ENCODE assay signal across 8 cellular contexts in the genomic region with DNA sequence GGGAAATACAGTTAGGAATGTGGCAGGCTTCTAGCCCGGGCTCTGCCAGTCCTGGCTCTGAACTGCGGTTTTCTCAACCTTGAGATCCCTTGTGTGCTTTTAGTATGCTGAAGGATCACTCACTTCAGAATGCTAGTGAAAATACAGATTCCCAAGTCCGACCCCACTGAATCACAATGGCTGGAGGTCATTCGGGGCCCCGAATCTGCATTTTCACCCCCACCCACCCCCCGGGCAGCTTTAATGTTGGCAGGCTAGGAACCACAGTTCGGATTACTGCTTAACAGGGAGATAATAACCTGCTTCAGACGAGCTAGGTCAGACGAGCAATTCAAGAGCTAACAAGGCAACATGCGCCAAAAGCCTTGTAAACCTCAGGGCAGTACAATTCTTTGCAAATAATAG. TPM values are rescaled to one million over a fixed set of nuclear protein-coding genes. Genes with fewer than 3 reads are reported as not detected.
A peak's percentile ranks its signal among the peaks of the same experiment; 100 is the strongest.
DNase-seq lines count a peak whose midpoint lies in the region; ATAC-seq and TF ChIP-seq lines count a peak whose summit lies in the region.

No MANE protein-coding gene starts in this region.

- WGBS in smooth muscle cell (ENCODE audit: low lambda C conversion rate): 5% methylated on average over 10 of the region's 10 CpGs

- H3K4me1 Mint-ChIP-seq in activated T-cell treated with anti-CD3 and anti-CD28 coated beads, Interleukin-2, amount 50 U/mL, for 4 hours (ENCODE audit: low read depth): peaks cover 38% of the 10 kb centered on the region
- peaks cover 44% of the 10 kb centered on the region for H3K4me1 Mint-ChIP-seq in activated CD8-positive, alpha-beta T cell treated with anti-CD3 and anti-CD28 coated beads for 36 hours (ENCODE audit: low read depth)

- H3K27me3 ChIP-seq in right atrium auricular region (no peaks in the 10 kb centered on the region), smooth muscle cell (ENCODE audit: low read depth) (no peaks in the 10 kb centered on the region)

- CTCF ChIA-PET in activated CD8-positive, alpha-beta T cell treated with anti-CD3 and anti-CD28 coated beads for 36 hours (lab: Charles Lee): interaction anchor here (1.2 to 3.8 kb wide), 2 partner anchors 116 to 157 kb away, joined by 3 to 20 read pairs; no protein-coding TSS in a partner anchor

- no peaks in the 10 kb centered on the region for H3K27me3 Mint-ChIP-seq in activated T-cell treated with anti-CD3 and anti-CD28 coated beads, Interleukin-2, amount 50 U/mL, for 4 hours (ENCODE audit: low read depth)
- H3K27me3 Mint-ChIP-seq in activated CD8-positive, alpha-beta T cell treated with anti-CD3 and anti-CD28 coated beads for 36 hours: no peaks in the 10 kb centered on the region

- peak overlapping the region; percentile 92 for H2AFZ ChIP-seq in smooth muscle cell (ENCODE audit: low read depth)

- H3K79me2 ChIP-seq in smooth muscle cell (ENCODE audit: low read depth): peaks cover 42% of the 10 kb centered on the region

- H3K4me3 ChIP-seq in right atrium auricular region (peak overlapping the region; percentile 47 to 82), smooth muscle cell (peak overlapping the region; percentile 96)

- peak overlapping the region; percentile 86 for H3K4me3 Mint-ChIP-seq in activated T-cell treated with anti-CD3 and anti-CD28 coated beads, Interleukin-2, amount 50 U/mL, for 4 hours
- peak overlapping the region; percentile 87 for H3K4me3 Mint-ChIP-seq in activated CD8-positive, alpha-beta T cell treated with anti-CD3 and anti-CD28 coated beads for 36 hours

- POLR2A ChIA-PET in activated CD8-positive, alpha-beta T cell treated with anti-CD3 and anti-CD28 coated beads for 36 hours (lab: Charles Lee): interaction anchor here (0.7 to 2.3 kb wide), 9 partner anchors 10 to 162 kb away, joined by 3 to 7 read pairs (median 4); no protein-coding TSS in a partner anchor

- peak overlapping the region; percentile 49 for H3K9ac ChIP-seq in smooth muscle cell (ENCODE audit: low read depth)

- H3K36me3 ChIP-seq in right atrium auricular region (no peaks in the 10 kb centered on the region), smooth muscle cell (ENCODE audit: low read depth) (no peaks in the 10 kb centered on the region)

- no peak for ATAC-seq in activated T-cell treated with anti-CD3 and anti-CD28 coated beads, Interleukin-2, amount 50 U/mL, for 4 hours
- ATAC-seq in activated CD8-positive, alpha-beta T cell treated with anti-CD3 and anti-CD28 coated beads for 36 hours: no peak
- no peak for ATAC-seq in GM21528 (IDR thresholded peaks at IDR 0.05; ENCODE audit: low FRiP score, unreplicated experiment)

- H3F3A ChIP-seq in smooth muscle cell (ENCODE audit: low read depth): peaks cover 10% of the 10 kb centered on the region

- H3K4me2 ChIP-seq in smooth muscle cell: peak overlapping the region; percentile 89

- no peaks in the 10 kb centered on the region for H3K9me3 Mint-ChIP-seq in activated T-cell treated with anti-CD3 and anti-CD28 coated beads, Interleukin-2, amount 50 U/mL, for 4 hours
- H3K9me3 Mint-ChIP-seq in activated CD8-positive, alpha-beta T cell treated with anti-CD3 and anti-CD28 coated beads for 36 hours: no peaks in the 10 kb centered on the region

- TF ChIP-seq CTCF in activated CD8-positive, alpha-beta T cell treated with anti-CD3 and anti-CD28 coated beads for 36 hours (IDR thresholded peaks at IDR 0.05): no peak
- TF ChIP-seq CTCF in right atrium auricular region (IDR thresholded peaks at IDR 0.05) (no peak), smooth muscle cell (IDR thresholded peaks at IDR 0.05; ENCODE audit: borderline replicate concordance, insufficient read depth, poor library complexity, severe bottlenecking) (no peak)

- no peak for DNase-seq in activated T-cell treated with anti-CD3 and anti-CD28 coated beads, Interleukin-2, amount 50 U/mL, for 4 hours
- DNase-seq in activated T-cell treated with anti-CD3 and anti-CD28 coated beads, Interleukin-2, amount 50 U/mL, for 1 hour: no peak
- DNase-seq in activated CD8-positive, alpha-beta T cell treated with anti-CD3 and anti-CD28 coated beads for 36 hours: peak; percentile 15
- no peak for DNase-seq in right atrium auricular region (ENCODE audit: low spot score)
- DNase-seq in smooth muscle cell (lab: John Stamatoyannopoulos, UW; ENCODE audit: unreplicated experiment): no peak
- DNase-seq in cortex of kidney (lab: John Stamatoyannopoulos, UW): no peak
- DNase-seq in COLO829 (ENCODE audit: low spot score): no peak

- intact Hi-C loops in activated CD8-positive, alpha-beta T cell treated with anti-CD3 and anti-CD28 coated beads for 36 hours (cut with micrococcal nuclease): no loop called here

- peaks cover 38% of the 10 kb centered on the region for H4K20me1 ChIP-seq in smooth muscle cell (ENCODE audit: low read depth)

- H3K27ac ChIP-seq in right atrium auricular region (peak overlapping the region; percentile 83 to 98), smooth muscle cell (ENCODE audit: low read depth) (peak overlapping the region; percentile 75)

- H3K27ac Mint-ChIP-seq in activated CD8-positive, alpha-beta T cell treated with anti-CD3 and anti-CD28 coated beads for 36 hours: peak overlapping the region; percentile 92

- H3K4me1 ChIP-seq in right atrium auricular region (peaks cover 0 to 47% of the 10 kb centered on the region in 2 donors), smooth muscle cell (ENCODE audit: low read depth) (peaks cover 49% of the 10 kb centered on the region)

- H3K9me3 ChIP-seq in right atrium auricular region (no peaks in the 10 kb centered on the region), smooth muscle cell (replicated peaks; ENCODE audit: low read depth) (no peaks in the 10 kb centered on the region)

- peaks cover 15% of the 10 kb centered on the region for H3K36me3 Mint-ChIP-seq in activated T-cell treated with anti-CD3 and anti-CD28 coated beads, Interleukin-2, amount 50 U/mL, for 4 hours (ENCODE audit: insufficient read depth)
- H3K36me3 Mint-ChIP-seq in activated CD8-positive, alpha-beta T cell treated with anti-CD3 and anti-CD28 coated beads for 36 hours (ENCODE audit: low read depth): peaks cover 19% of the 10 kb centered on the region

RNA-seq across cellular contexts. Expression of gene SUSD6, which starts 0.5 kb away (rescaled TPM):
- 100 to 1,000 TPM in 2 of 3 donors, 10 to 100 TPM in 1; 97.4 to 108 (median 103) TPM for total RNA-seq in activated T-cell treated with anti-CD3 and anti-CD28 coated beads, Interleukin-2, amount 50 U/mL, for 4 hours
- total RNA-seq in activated CD8-positive, alpha-beta T cell treated with anti-CD3 and anti-CD28 coated beads for 36 hours: 10 to 100 TPM; 35.7 to 36.2 TPM
- total RNA-seq in right atrium auricular region: 10 to 100 TPM; 19.2 to 24.7 TPM
- total RNA-seq in smooth muscle cell: 20.3 and 25.9 TPM in 2 replicates
- polyA plus RNA-seq in smooth muscle cell: 14.4 and 15.8 TPM in 2 replicates

RNA-seq across cellular contexts. Expression of gene CCDC177, which starts 36.2 kb away (rescaled TPM):
- under 1 TPM in 1 of 3 donors, not detected in 2; 0.05 TPM for total RNA-seq in activated T-cell treated with anti-CD3 and anti-CD28 coated beads, Interleukin-2, amount 50 U/mL, for 4 hours
- total RNA-seq in activated CD8-positive, alpha-beta T cell treated with anti-CD3 and anti-CD28 coated beads for 36 hours: not detected
- not detected for total RNA-seq in right atrium auricular region
- not detected in 2 replicates for total RNA-seq in smooth muscle cell
- polyA plus RNA-seq in smooth muscle cell: not detected in 2 replicates
